In the genomic region with DNA sequence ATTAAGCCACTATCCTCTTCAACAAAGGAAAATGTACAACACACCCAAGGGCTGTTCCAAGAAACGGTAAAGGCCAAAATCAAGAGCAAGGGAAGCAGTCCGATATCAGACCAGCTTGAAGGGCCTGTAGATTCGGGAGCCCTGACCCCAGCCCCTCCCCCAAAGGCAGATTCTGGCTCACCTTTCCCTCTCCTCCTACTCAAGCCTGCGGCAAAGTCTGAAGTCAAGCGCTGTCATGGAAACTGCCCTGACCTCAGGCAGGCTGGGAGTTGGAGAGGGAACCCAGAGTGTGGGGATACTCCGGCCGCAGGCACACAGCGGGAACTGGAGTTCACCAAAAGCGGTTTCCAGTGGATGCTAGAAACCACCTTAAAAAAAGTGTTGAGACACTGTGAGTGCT, we compare ENCODE assay signal across 12 cellular contexts. TPM values are rescaled to one million over a fixed set of nuclear protein-coding genes. Genes with fewer than 3 reads are reported as not detected.
DNase-seq lines count a peak whose midpoint lies in the region; ATAC-seq and TF ChIP-seq lines count a peak whose summit lies in the region.
"Had no signal": no experiment of that assay in that cellular context is flagged by ENCODE, and none has a peak within 500 bp of the region (broad histone marks: within the 10 kb centered on the region; RNA-seq: fewer than 3 reads in every experiment).

No MANE protein-coding gene starts in this region.

- DNase-seq in SK-N-SH, result no peak
- DNase-seq in MG63, result no peak
- DNase-seq in neural progenitor cell (ENCODE audit: low spot score), result no peak
- DNase-seq in cerebellar nuclear complex (lab: John Stamatoyannopoulos, UW), result no peak
- DNase-seq: 8988T; activated CD4-positive, alpha-beta T cell treated with anti-CD3 and anti-CD28 coated beads, Interleukin-2, amount 50 U/mL, for 48 hours; NCI-H1092 treated with DMSO at 0.1 percent for 48 hours had no signal

- H3K36me3 ChIP-seq in SK-N-SH (replicated peaks in 1 of 2; ENCODE audit: control insufficient read depth in 1 of 2, insufficient read depth in 2 of 2, low read length in 1 of 2) (peaks cover 46 to 56% of the 10 kb centered on the region in 2 experiments), MG63 (peaks cover 69% of the 10 kb centered on the region), neural progenitor cell (peaks cover 12% of the 10 kb centered on the region)

- 82% methylated on average over 9 of the region's 9 CpGs for WGBS in SK-N-SH (ENCODE audit: low lambda C conversion rate)

- H3K4me1 Mint-ChIP-seq in brain, result peaks cover 39% of the 10 kb centered on the region
- H3K4me1 Mint-ChIP-seq in neural progenitor cell, result peaks cover 16% of the 10 kb centered on the region

- H3K27ac Mint-ChIP-seq in brain (peak overlapping the region in 2 of 5 experiments; percentile 87 to 90), neural progenitor cell (no peak overlapping the region)

- POLR2A ChIA-PET in SK-N-SH (lab: Yijun Ruan, JAX), result no interaction called here

- H4K20me1 ChIP-seq in SK-N-SH (ENCODE audit: insufficient read depth), result peaks cover 23% of the 10 kb centered on the region; the same call in 1 of the 2 replicates
- peaks cover 22% of the 10 kb centered on the region for H4K20me1 ChIP-seq in neural progenitor cell (ENCODE audit: low read depth)

- H3K4me2 ChIP-seq in SK-N-SH, result peak overlapping the region; percentile 94
- H3K4me2 ChIP-seq in neural progenitor cell, result peak overlapping the region; percentile 83

- no peaks in the 10 kb centered on the region for H3K27me3 Mint-ChIP-seq in brain
- peaks cover 7% of the 10 kb centered on the region for H3K27me3 Mint-ChIP-seq in neural progenitor cell (ENCODE audit: insufficient read depth, low read depth)

- no peak for TF ChIP-seq EP300 in SK-N-SH (IDR thresholded peaks at IDR 0.05; ENCODE audit: borderline replicate concordance in 1 of 2, low read depth in 1 of 2, low read length in 1 of 2)

- H3K27me3 ChIP-seq in SK-N-SH (ENCODE audit: insufficient read depth) (no peaks in the 10 kb centered on the region), MG63 (no peaks in the 10 kb centered on the region), neural progenitor cell (no peaks in the 10 kb centered on the region)

- H3K27ac ChIP-seq in SK-N-SH (ENCODE audit: low read depth in 2 of 2, low read length in 1 of 2) (peak overlapping the region in 1 of 2 experiments; percentile 17; a peak in 1 of 4 replicates), neural progenitor cell (no peak overlapping the region)
- H3K27ac ChIP-seq: coronary artery had no signal

- no peak for TF ChIP-seq CTCF in SK-N-SH (IDR thresholded peaks at IDR 0.05)
- TF ChIP-seq CTCF in brain (conservative IDR thresholded peaks at IDR 0.05), result no peak
- no peak for TF ChIP-seq CTCF in neural progenitor cell (IDR thresholded peaks at IDR 0.05)

- H3K4me3 ChIP-seq in SK-N-SH (ENCODE audit: low read depth in 2 of 2, low read length in 1 of 2) (peak overlapping the region in 1 of 2 experiments; percentile 98; a peak in 2 of 4 replicates), MG63 (peak overlapping the region; percentile 70), neural progenitor cell (peak overlapping the region; percentile 87)

- H3K36me3 Mint-ChIP-seq in brain, result peaks cover 54% of the 10 kb centered on the region
- peaks cover 26% of the 10 kb centered on the region for H3K36me3 Mint-ChIP-seq in neural progenitor cell

- peaks cover 27% of the 10 kb centered on the region for H3F3A ChIP-seq in SK-N-SH (replicated peaks; ENCODE audit: insufficient read depth)
- peaks cover 23% of the 10 kb centered on the region for H3F3A ChIP-seq in neural progenitor cell (ENCODE audit: low read depth)

- H3K9me3 Mint-ChIP-seq in brain, result peaks cover 0 to 2% (median 0%) of the 10 kb centered on the region in 5 experiments
- no peaks in the 10 kb centered on the region for H3K9me3 Mint-ChIP-seq in neural progenitor cell

- H3K9me2 ChIP-seq in SK-N-SH, result no peaks in the 10 kb centered on the region

- CTCF ChIA-PET in SK-N-SH (lab: Yijun Ruan, JAX), result interaction anchor here (0.8 to 2.3 kb wide), 3 partner anchors 17 to 154 kb away, joined by 3 to 7 read pairs (median 5); no protein-coding TSS in a partner anchor

- H3K4me3 Mint-ChIP-seq in brain (peak overlapping the region; percentile 85 to 93 (median 87)), neural progenitor cell (peak overlapping the region; percentile 92)

- H3K9ac ChIP-seq in SK-N-SH (peak overlapping the region; percentile 93; the same call in 1 of the 2 replicates), neural progenitor cell (peak overlapping the region; percentile 96)

- peaks cover 12 to 19% of the 10 kb centered on the region in 2 experiments for H3K4me1 ChIP-seq in SK-N-SH (ENCODE audit: control insufficient read depth in 1 of 2, insufficient read depth in 2 of 2, low read depth in 1 of 2, low read length in 1 of 2)
- peaks cover 7% of the 10 kb centered on the region for H3K4me1 ChIP-seq in neural progenitor cell

- ATAC-seq in SK-N-SH treated with all-trans-retinoic acid at 6 μM for 48 hours, result no peak
- no peak for ATAC-seq in GM21619 (IDR thresholded peaks at IDR 0.05; ENCODE audit: unreplicated experiment)
- no peak for ATAC-seq in GM21526 (IDR thresholded peaks at IDR 0.05; ENCODE audit: low FRiP score, unreplicated experiment)

- peaks cover 92% of the 10 kb centered on the region for H3K79me2 ChIP-seq in SK-N-SH (ENCODE audit: insufficient read depth)
- peaks cover 68% of the 10 kb centered on the region for H3K79me2 ChIP-seq in neural progenitor cell (ENCODE audit: low read depth)

- H2AFZ ChIP-seq in SK-N-SH (ENCODE audit: low read depth), result no peak overlapping the region
- no peak overlapping the region for H2AFZ ChIP-seq in neural progenitor cell (replicated peaks)

- no peaks in the 10 kb centered on the region for H3K9me3 ChIP-seq in SK-N-SH
- no peaks in the 10 kb centered on the region for H3K9me3 ChIP-seq in MG63
- no peaks in the 10 kb centered on the region for H3K9me3 ChIP-seq in neural progenitor cell (ENCODE audit: low read depth)

- no peak for TF ChIP-seq RAD21 in SK-N-SH (IDR thresholded peaks at IDR 0.05; ENCODE audit: low read length)

TF ChIP-seq in SK-N-SH, 30 proteins besides CTCF, POLR2A, EP300 and RAD21:
- TF ChIP-seq EZH2phosphoT487 (IDR thresholded peaks at IDR 0.05; ENCODE audit: borderline replicate concordance, low read depth) (no peak), FOXM1 (IDR thresholded peaks at IDR 0.05; ENCODE audit: low read depth) (no peak)
- TF ChIP-seq, protein P1, sequence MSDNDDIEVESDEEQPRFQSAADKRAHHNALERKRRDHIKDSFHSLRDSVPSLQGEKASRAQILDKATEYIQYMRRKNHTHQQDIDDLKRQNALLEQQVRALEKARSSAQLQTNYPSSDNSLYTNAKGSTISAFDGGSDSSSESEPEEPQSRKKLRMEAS (IDR thresholded peaks at IDR 0.05; ENCODE audit: low read depth), result no peak

TF ChIP-seq in SK-N-SH treated with all-trans-retinoic acid at 6 μM for 48 hours, 23 proteins besides CTCF, POLR2A, EP300 and RAD21 (continues in another document):
- TF ChIP-seq ISL1 (CRISPR knock-in tag; IDR thresholded peaks at IDR 0.05) (no peak), ZC3H10 (CRISPR knock-in tag; IDR thresholded peaks at IDR 0.05) (no peak)
- TF ChIP-seq, protein P2, sequence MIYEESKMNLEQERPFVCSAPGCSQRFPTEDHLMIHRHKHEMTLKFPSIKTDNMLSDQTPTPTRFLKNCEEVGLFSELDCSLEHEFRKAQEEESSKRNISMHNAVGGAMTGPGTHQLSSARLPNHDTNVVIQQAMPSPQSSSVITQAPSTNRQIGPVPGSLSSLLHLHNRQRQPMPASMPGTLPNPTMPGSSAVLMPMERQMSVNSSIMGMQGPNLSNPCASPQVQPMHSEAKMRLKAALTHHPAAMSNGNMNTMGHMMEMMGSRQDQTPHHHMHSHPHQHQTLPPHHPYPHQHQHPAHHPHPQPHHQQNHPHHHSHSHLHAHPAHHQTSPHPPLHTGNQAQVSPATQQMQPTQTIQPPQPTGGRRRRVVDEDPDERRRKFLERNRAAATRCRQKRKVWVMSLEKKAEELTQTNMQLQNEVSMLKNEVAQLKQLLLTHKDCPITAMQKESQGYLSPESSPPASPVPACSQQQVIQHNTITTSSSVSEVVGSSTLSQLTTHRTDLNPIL (CRISPR knock-in tag; IDR thresholded peaks at IDR 0.05; ENCODE audit: low read depth), result no peak

RNA-seq across cellular contexts. Expression of a gene that starts 1.8 kb away (rescaled TPM):
- polyA plus RNA-seq in SK-N-SH (2012; rRNA removed), result 176 and 269 TPM in 2 replicates
- 159 and 175 TPM in 2 replicates for polyA plus RNA-seq in SK-N-SH (2012; cell fraction: cytosol; rRNA removed)
- polyA plus RNA-seq in SK-N-SH (2012; cell fraction: nucleus; rRNA removed), result 164 and 238 TPM in 2 replicates
- 313 and 425 TPM in 2 replicates for total RNA-seq in MG63 (2014; rRNA removed; shearing (Covaris generic); ENCODE audit: low replicate concordance)
- 118 TPM for polyA plus RNA-seq in brain (ENCODE audit: insufficient read depth, low read depth, low replicate concordance)
- 140 and 156 TPM in 2 replicates for total RNA-seq in neural progenitor cell (ENCODE audit: low replicate concordance)

RNA-seq across cellular contexts. Expression of a gene that starts 1.9 kb away (rescaled TPM):
- polyA plus RNA-seq in SK-N-SH (2012; rRNA removed) (1,022 and 1,275 TPM in 2 replicates), brain (ENCODE audit: insufficient read depth, low read depth, low replicate concordance) (219 TPM)
- polyA plus RNA-seq in SK-N-SH (2012; cell fraction: cytosol; rRNA removed), result 764 and 988 TPM in 2 replicates
- 313 and 563 TPM in 2 replicates for polyA plus RNA-seq in SK-N-SH (2012; cell fraction: nucleus; rRNA removed)
- total RNA-seq in MG63 (2014; rRNA removed; shearing (Covaris generic); ENCODE audit: low replicate concordance), result 161 and 303 TPM in 2 replicates
- 100 and 220 TPM in 2 replicates for total RNA-seq in neural progenitor cell (ENCODE audit: low replicate concordance)

RNA-seq across cellular contexts. Expression of a gene that starts 12.4 kb away (rescaled TPM):
- polyA plus RNA-seq in SK-N-SH (2012; rRNA removed), result 0.91 and 2.4 TPM in 2 replicates
- 1.0 and 1.9 TPM in 2 replicates for polyA plus RNA-seq in SK-N-SH (2012; cell fraction: cytosol; rRNA removed)
- polyA plus RNA-seq in SK-N-SH (2012; cell fraction: nucleus; rRNA removed), result 0.89 and 2.1 TPM in 2 replicates
- total RNA-seq in MG63 (2014; rRNA removed; shearing (Covaris generic); ENCODE audit: low replicate concordance), result 1.3 and 2.5 TPM in 2 replicates
- 2.6 TPM for polyA plus RNA-seq in brain (ENCODE audit: insufficient read depth, low read depth, low replicate concordance)
- 2.8 TPM in 1 of 2 replicates, not detected in the other for total RNA-seq in neural progenitor cell (ENCODE audit: low replicate concordance)

RNA-seq across cellular contexts. Expression of a gene that starts 18.5 kb away (rescaled TPM):
- polyA plus RNA-seq in SK-N-SH (2012; rRNA removed) (184 and 385 TPM in 2 replicates), brain (ENCODE audit: insufficient read depth, low read depth, low replicate concordance) (480 TPM)
- polyA plus RNA-seq in SK-N-SH (2012; cell fraction: cytosol; rRNA removed), result 158 and 279 TPM in 2 replicates
- 650 and 681 TPM in 2 replicates for polyA plus RNA-seq in SK-N-SH (2012; cell fraction: nucleus; rRNA removed)
- 114 and 185 TPM in 2 replicates for total RNA-seq in MG63 (2014; rRNA removed; shearing (Covaris generic); ENCODE audit: low replicate concordance)
- total RNA-seq in neural progenitor cell (ENCODE audit: low replicate concordance), result 25.1 and 47.9 TPM in 2 replicates

RNA-seq across cellular contexts. Expression of a gene that starts 21.6 kb away (rescaled TPM):
- polyA plus RNA-seq in SK-N-SH (2012; rRNA removed) (46.2 and 54.1 TPM in 2 replicates), brain (ENCODE audit: insufficient read depth, low read depth, low replicate concordance) (49.3 TPM)
- polyA plus RNA-seq in SK-N-SH (2012; cell fraction: cytosol; rRNA removed), result 23.8 and 36.1 TPM in 2 replicates
- polyA plus RNA-seq in SK-N-SH (2012; cell fraction: nucleus; rRNA removed), result 97.5 and 110 TPM in 2 replicates
- total RNA-seq in MG63 (2014; rRNA removed; shearing (Covaris generic); ENCODE audit: low replicate concordance), result 24.6 and 47.0 TPM in 2 replicates
- 6.8 and 17.0 TPM in 2 replicates for total RNA-seq in neural progenitor cell (ENCODE audit: low replicate concordance)
